Comparison of ENCODE assay signal across 8 cellular contexts in genomic region chr1:47332779-47333577, GRCh38. TPM values are rescaled to one million over a fixed set of nuclear protein-coding genes. Genes with fewer than 3 reads are reported as not detected.
DNase-seq lines count a peak whose midpoint lies in the region; ATAC-seq and TF ChIP-seq lines count a peak whose summit lies in the region.

No MANE protein-coding gene starts in this region.

- H3K9me3 ChIP-seq in BLaER1, result no peaks in the 10 kb centered on the region
- no peaks in the 10 kb centered on the region for H3K9me3 ChIP-seq in NT2/D1 (ENCODE audit: insufficient read depth, low read length)
- no peaks in the 10 kb centered on the region for H3K9me3 ChIP-seq in osteoblast (ENCODE audit: low read depth, low read length)

- peaks cover 42% of the 10 kb centered on the region for H3K79me2 ChIP-seq in osteoblast (ENCODE audit: insufficient read depth, low read length)

- H3K36me3 ChIP-seq in BLaER1, result no peaks in the 10 kb centered on the region
- H3K36me3 ChIP-seq in NT2/D1 (ENCODE audit: insufficient read depth, insufficient read length, low read length), result peaks cover 6% of the 10 kb centered on the region
- H3K36me3 ChIP-seq in osteoblast (ENCODE audit: insufficient read depth, low read length), result no peaks in the 10 kb centered on the region

- H3K36me3 Mint-ChIP-seq in stimulated activated naive B cell treated with anti-CD40 and anti-IgM and Interleukin-4, amounts not matched to agents 10 μg/mL and 1 μg/mL and 100 μg/mL, for 72 hours, result peaks cover 0 to 5% of the 10 kb centered on the region in 2 donors

- peak overlapping the region; percentile 95 for H3K9ac ChIP-seq in BLaER1
- H3K9ac ChIP-seq in NT2/D1 (ENCODE audit: insufficient read length, low read depth), result peak overlapping the region; percentile 99

- H4K20me1 ChIP-seq in BLaER1 (peaks cover 34% of the 10 kb centered on the region), osteoblast (ENCODE audit: insufficient read depth, low read length) (no peaks in the 10 kb centered on the region)

- peak overlapping the region; percentile 90 for H3K4me2 ChIP-seq in BLaER1
- H3K4me2 ChIP-seq in osteoblast (ENCODE audit: insufficient read depth, low read length), result peak overlapping the region; percentile 89

- H2AFZ ChIP-seq in osteoblast (ENCODE audit: low read length), result peak overlapping the region; percentile 96

- no peak overlapping the region for H3K27ac Mint-ChIP-seq in stimulated activated naive B cell treated with anti-CD40 and anti-IgM and Interleukin-4, amounts not matched to agents 10 μg/mL and 1 μg/mL and 100 μg/mL, for 72 hours

- no peak for ATAC-seq in stimulated activated naive B cell treated with anti-CD40 and anti-IgM and Interleukin-4, amounts not matched to agents 10 μg/mL and 1 μg/mL and 100 μg/mL, for 72 hours (replicated peaks)

- no peaks in the 10 kb centered on the region for H3K27me3 ChIP-seq in BLaER1
- no peaks in the 10 kb centered on the region for H3K27me3 ChIP-seq in NT2/D1 (ENCODE audit: insufficient read depth, insufficient read length)
- H3K27me3 ChIP-seq in osteoblast (ENCODE audit: insufficient read depth, low read length), result no peaks in the 10 kb centered on the region

- no peaks in the 10 kb centered on the region for H3K27me3 Mint-ChIP-seq in stimulated activated naive B cell treated with anti-CD40 and anti-IgM and Interleukin-4, amounts not matched to agents 10 μg/mL and 1 μg/mL and 100 μg/mL, for 72 hours

- H3K4me1 ChIP-seq in BLaER1, result peaks cover 41% of the 10 kb centered on the region
- peaks cover 7% of the 10 kb centered on the region for H3K4me1 ChIP-seq in NT2/D1 (ENCODE audit: insufficient read depth, insufficient read length)
- peaks cover 14% of the 10 kb centered on the region for H3K4me1 ChIP-seq in osteoblast (ENCODE audit: insufficient read depth, low read length)

- no peak overlapping the region for H3K4me3 Mint-ChIP-seq in stimulated activated naive B cell treated with anti-CD40 and anti-IgM and Interleukin-4, amounts not matched to agents 10 μg/mL and 1 μg/mL and 100 μg/mL, for 72 hours

- DNase-seq in NT2/D1 (ENCODE audit: low read depth, low spot score), result no peak
- no peak for DNase-seq in epithelial cell of prostate (ENCODE audit: low read depth, low spot score)
- DNase-seq in osteoblast (ENCODE audit: insufficient read length, low spot score, missing footprints), result peak; percentile 58
- DNase-seq in stimulated activated naive B cell treated with anti-CD40 and anti-IgM and Interleukin-4, amounts not matched to agents 10 μg/mL and 1 μg/mL and 100 μg/mL, for 72 hours, result no peak
- no peak for DNase-seq in central memory CD4-positive, alpha-beta T cell
- DNase-seq in NK-92 treated with Interleukin-12 subunit alpha and Interleukin-12 subunit beta, amount 100 ng/mL, for 24 hours (lab: John Stamatoyannopoulos, UW), result no peak
- no peak for DNase-seq in LoVo (ENCODE audit: low spot score)

- H3K4me1 Mint-ChIP-seq in stimulated activated naive B cell treated with anti-CD40 and anti-IgM and Interleukin-4, amounts not matched to agents 10 μg/mL and 1 μg/mL and 100 μg/mL, for 72 hours, result peaks cover 9 to 25% of the 10 kb centered on the region in 2 donors

- H3K9me3 Mint-ChIP-seq in stimulated activated naive B cell treated with anti-CD40 and anti-IgM and Interleukin-4, amounts not matched to agents 10 μg/mL and 1 μg/mL and 100 μg/mL, for 72 hours, result no peaks in the 10 kb centered on the region

- H3K27ac ChIP-seq in BLaER1, result peak overlapping the region; percentile 95
- H3K27ac ChIP-seq in epithelial cell of prostate, result peak overlapping the region; percentile 93
- peak overlapping the region; percentile 84 for H3K27ac ChIP-seq in osteoblast (ENCODE audit: low read depth, low read length)

- H3K4me3 ChIP-seq in BLaER1 (peak overlapping the region; percentile 93), NT2/D1 (ENCODE audit: insufficient read length, low read depth) (peak overlapping the region; percentile 92), osteoblast (ENCODE audit: insufficient read depth, low read length) (peak overlapping the region; percentile 98)

- TF ChIP-seq CTCF in osteoblast (IDR thresholded peaks at IDR 0.05; ENCODE audit: extremely low read depth, low read depth, low read length), result no peak

RNA-seq across cellular contexts. Expression of gene CMPK1, which starts 0.6 kb away (rescaled TPM):
- 111 and 119 TPM in 2 replicates for total RNA-seq in osteoblast

RNA-seq across cellular contexts. Expression of gene STIL, which starts 19.0 kb away (rescaled TPM):
- total RNA-seq in osteoblast, result 4.0 and 6.5 TPM in 2 replicates
